Comparison of ENCODE assay signal across 11 cellular contexts in the genomic region with DNA sequence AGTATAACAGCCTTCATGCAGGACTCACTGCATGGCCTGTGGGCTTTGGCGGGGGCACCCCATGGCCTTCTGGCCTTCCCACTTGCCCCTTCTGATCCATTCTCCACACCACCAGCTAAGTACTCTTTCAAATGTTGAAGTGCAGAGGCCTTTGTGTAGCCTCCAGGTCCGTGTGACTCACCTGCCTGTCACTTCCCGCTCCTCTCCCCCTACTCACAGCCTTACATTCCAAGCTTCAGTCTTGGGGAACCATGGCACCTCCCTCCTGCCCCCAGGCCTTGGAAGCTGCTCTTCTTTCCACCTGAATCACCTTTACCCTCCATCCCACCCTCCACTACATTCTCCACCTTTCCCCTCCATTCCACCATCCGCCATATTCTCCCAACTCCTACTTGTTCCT.
A peak's percentile ranks its signal among the peaks of the same experiment; 100 is the strongest.
DNase-seq lines count a peak whose midpoint lies in the region; TF ChIP-seq lines count a peak whose summit lies in the region.
"Had no signal": no experiment of that assay in that cellular context is flagged by ENCODE, and none has a peak within 500 bp of the region (broad histone marks: within the 10 kb centered on the region; RNA-seq: fewer than 3 reads in every experiment).

No MANE protein-coding gene starts in this region.

- H3K4me1 ChIP-seq in HUES6 (ENCODE audit: control insufficient read depth, insufficient read depth, low read length): peaks cover 24% of the 10 kb centered on the region
- H3K4me1 ChIP-seq in breast epithelium: peaks cover 0 to 15% of the 10 kb centered on the region in 2 donors

- peak overlapping the region; percentile 81; the same call in 1 of the 2 replicates for H3K27ac ChIP-seq in HUES6 (ENCODE audit: low read depth, low read length)
- H3K27ac ChIP-seq in breast epithelium: peak overlapping the region; percentile 87 to 89

- peaks cover 20% of the 10 kb centered on the region; the same call in 1 of the 2 replicates for H3K9me3 ChIP-seq in HUES6 (ENCODE audit: control insufficient read depth, insufficient read depth, low read depth, low read length)
- no peaks in the 10 kb centered on the region for H3K9me3 ChIP-seq in breast epithelium

- peak overlapping the region; percentile 67 for H3K9ac ChIP-seq in HUES6 (ENCODE audit: low read length)

- in situ Hi-C loops in ACHN (cut with HindIII; ENCODE audit: low pct_ligation_motif_present, low pct_unique_long_range_greater_than_20kb, low sequenced_read_pairs): no loop called here

- TF ChIP-seq POLR2A in breast epithelium (IDR thresholded peaks at IDR 0.05): no peak

- TF ChIP-seq CTCF in breast epithelium (IDR thresholded peaks at IDR 0.05): no peak

- intact Hi-C loops in breast epithelium (cut with DNase I; ENCODE audit: low total_unique reads): no loop called here

- H3K4me3 ChIP-seq in HUES6 (ENCODE audit: low read depth, low read length): no peak overlapping the region
- no peak overlapping the region for H3K4me3 ChIP-seq in breast epithelium

- DNase-seq in ACHN (peak; percentile 90), breast epithelium (ENCODE audit: low spot score in 2 of 2) (no peak), left kidney (ENCODE audit: low read depth, low spot score) (peak; percentile 31), NAMALWA (ENCODE audit: low spot score) (no peak), NCI-H1930 (lab: John Stamatoyannopoulos, UW) (no peak), COLO829 (ENCODE audit: low spot score) (no peak)
- DNase-seq in stimulated activated naive CD4-positive, alpha-beta T cell (lab: John Stamatoyannopoulos, UW): no peak
- DNase-seq: activated CD4-positive, alpha-beta T cell treated with anti-CD3 and anti-CD28 coated beads, Interleukin-2, amount 10 ng/mL, durations not matched to agents 7 days and 5 days; activated naive CD8-positive, alpha-beta T cell treated with anti-CD3 and anti-CD28 coated beads for 36 hours; NCI-H187 had no signal

- peaks cover 26% of the 10 kb centered on the region for H3K36me3 ChIP-seq in HUES6 (ENCODE audit: control insufficient read depth, insufficient read depth, low read length)
- no peaks in the 10 kb centered on the region for H3K36me3 ChIP-seq in breast epithelium

- no peaks in the 10 kb centered on the region for H3K27me3 ChIP-seq in HUES6 (ENCODE audit: control insufficient read depth, insufficient read depth, low read length)
- H3K27me3 ChIP-seq in breast epithelium: no peaks in the 10 kb centered on the region

Comparison
In these comparisons a context has a peak if more than half of its experiments do, and no peak if none do; other contexts are left out.
1. DNase-seq: peak in ACHN (single experiment) and left kidney (single experiment); none in breast epithelium (0 of 2), stimulated activated naive CD4-positive, alpha-beta T cell (0 of 6), NAMALWA (single experiment), NCI-H1930 (0 of 2) and COLO829 (single experiment).